Comparison of ENCODE assay signal across 1 cellular context in the genomic region with DNA sequence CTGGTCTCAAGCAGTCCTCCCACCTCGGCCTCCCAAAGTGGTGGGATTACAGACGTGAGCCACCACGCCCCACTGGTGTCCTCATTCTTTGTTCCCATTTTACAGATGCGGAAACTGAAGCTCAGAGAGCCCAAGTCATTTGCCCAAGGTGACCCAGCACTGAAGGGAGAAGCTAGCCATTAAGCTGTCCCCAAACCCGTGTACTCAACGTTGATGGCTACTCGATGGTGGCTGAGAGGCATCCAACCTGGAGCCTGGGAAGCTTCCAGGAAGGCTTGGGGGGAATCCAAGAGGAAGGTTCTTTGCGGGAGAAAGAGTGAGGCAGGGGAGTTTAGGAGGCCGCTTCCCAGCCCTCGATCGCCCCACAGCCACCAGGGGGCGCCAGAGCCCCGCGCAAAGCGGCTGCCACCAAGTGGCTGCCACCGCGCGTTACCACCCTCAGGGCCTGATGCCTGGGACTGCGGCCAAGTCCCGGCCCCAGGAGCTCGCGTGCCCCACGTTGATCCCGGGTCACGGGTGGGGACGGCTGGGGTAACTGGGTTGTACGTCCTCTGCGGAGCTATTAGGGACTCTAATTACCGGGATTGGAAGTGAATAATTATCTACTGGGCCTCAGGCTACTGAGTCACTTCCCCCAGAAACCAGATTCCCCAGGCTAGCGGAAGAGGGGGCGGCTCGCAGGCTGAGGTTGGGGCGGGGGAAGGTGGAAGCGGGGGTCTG.
TF ChIP-seq lines count a peak whose summit lies in the region.

No MANE protein-coding gene starts in this region.

TF ChIP-seq in HEK293, 187 proteins besides CTCF, POLR2A, EP300 and RAD21 (continued from another document and continues in another):
- TF ChIP-seq, protein P1, sequence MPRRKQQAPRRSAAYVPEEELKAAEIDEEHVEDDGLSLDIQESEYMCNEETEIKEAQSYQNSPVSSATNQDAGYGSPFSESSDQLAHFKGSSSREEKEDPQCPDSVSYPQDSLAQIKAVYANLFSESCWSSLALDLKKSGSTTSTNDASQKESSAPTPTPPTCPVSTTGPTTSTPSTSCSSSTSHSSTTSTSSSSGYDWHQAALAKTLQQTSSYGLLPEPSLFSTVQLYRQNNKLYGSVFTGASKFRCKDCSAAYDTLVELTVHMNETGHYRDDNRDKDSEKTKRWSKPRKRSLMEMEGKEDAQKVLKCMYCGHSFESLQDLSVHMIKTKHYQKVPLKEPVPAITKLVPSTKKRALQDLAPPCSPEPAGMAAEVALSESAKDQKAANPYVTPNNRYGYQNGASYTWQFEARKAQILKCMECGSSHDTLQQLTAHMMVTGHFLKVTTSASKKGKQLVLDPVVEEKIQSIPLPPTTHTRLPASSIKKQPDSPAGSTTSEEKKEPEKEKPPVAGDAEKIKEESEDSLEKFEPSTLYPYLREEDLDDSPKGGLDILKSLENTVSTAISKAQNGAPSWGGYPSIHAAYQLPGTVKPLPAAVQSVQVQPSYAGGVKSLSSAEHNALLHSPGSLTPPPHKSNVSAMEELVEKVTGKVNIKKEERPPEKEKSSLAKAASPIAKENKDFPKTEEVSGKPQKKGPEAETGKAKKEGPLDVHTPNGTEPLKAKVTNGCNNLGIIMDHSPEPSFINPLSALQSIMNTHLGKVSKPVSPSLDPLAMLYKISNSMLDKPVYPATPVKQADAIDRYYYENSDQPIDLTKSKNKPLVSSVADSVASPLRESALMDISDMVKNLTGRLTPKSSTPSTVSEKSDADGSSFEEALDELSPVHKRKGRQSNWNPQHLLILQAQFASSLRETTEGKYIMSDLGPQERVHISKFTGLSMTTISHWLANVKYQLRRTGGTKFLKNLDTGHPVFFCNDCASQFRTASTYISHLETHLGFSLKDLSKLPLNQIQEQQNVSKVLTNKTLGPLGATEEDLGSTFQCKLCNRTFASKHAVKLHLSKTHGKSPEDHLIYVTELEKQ (tag by site-specific recombination; IDR thresholded peaks at IDR 0.05; ENCODE audit: borderline replicate concordance), result no peak
- TF ChIP-seq ZNF19 (tag by site-specific recombination; IDR thresholded peaks at IDR 0.05; ENCODE audit: low read depth) (no peak), SP3 (tag by site-specific recombination; IDR thresholded peaks at IDR 0.05) (no peak), ZNF830 (tag by site-specific recombination; IDR thresholded peaks at IDR 0.05; ENCODE audit: low read depth) (no peak), HOXA7 (CRISPR knock-in tag; IDR thresholded peaks at IDR 0.05; ENCODE audit: borderline replicate concordance) (no peak), GLIS1 (tag by site-specific recombination; IDR thresholded peaks at IDR 0.05) (peak; percentile 88), ZNF302 (tag by site-specific recombination; IDR thresholded peaks at IDR 0.05; ENCODE audit: low read depth) (no peak), MYNN (tag by site-specific recombination; IDR thresholded peaks at IDR 0.05; ENCODE audit: borderline replicate concordance) (no peak), ZNF76 (tag by site-specific recombination; IDR thresholded peaks at IDR 0.05; ENCODE audit: borderline replicate concordance, low read depth) (no peak), ZNF48 (tag by site-specific recombination; IDR thresholded peaks at IDR 0.05) (no peak), REPIN1 (tag by site-specific recombination; IDR thresholded peaks at IDR 0.05; ENCODE audit: low read depth) (no peak), ZNF560 (tag by site-specific recombination; IDR thresholded peaks at IDR 0.05; ENCODE audit: borderline replicate concordance) (no peak), ZFHX2 (tag by site-specific recombination; conservative IDR thresholded peaks at IDR 0.05) (peak; percentile 34; the same call in 1 of the 2 replicates), ZNF169 (tag by site-specific recombination; IDR thresholded peaks at IDR 0.05) (no peak), ZNF707 (tag by site-specific recombination; IDR thresholded peaks at IDR 0.05) (no peak), ZBTB8A (tag by site-specific recombination; IDR thresholded peaks at IDR 0.05) (0 out of 2 replicates have a peak, but pooled peaks have one; percentile 13), ZBTB48 (tag by site-specific recombination; IDR thresholded peaks at IDR 0.05) (0 out of 2 replicates have a peak, but pooled peaks have one; percentile 55), ZNF626 (tag by site-specific recombination; IDR thresholded peaks at IDR 0.05) (no peak), ZNF211 (tag by site-specific recombination; IDR thresholded peaks at IDR 0.05; ENCODE audit: low read depth) (no peak), ZNF146 (tag by site-specific recombination; IDR thresholded peaks at IDR 0.05) (no peak), ZNF585B (tag by site-specific recombination; IDR thresholded peaks at IDR 0.05) (no peak), ZNF394 (tag by site-specific recombination; IDR thresholded peaks at IDR 0.05; ENCODE audit: borderline replicate concordance) (peak; percentile 52; the same call in 1 of the 2 replicates), ZNF121 (tag by site-specific recombination; IDR thresholded peaks at IDR 0.05) (no peak), ZNF596 (tag by site-specific recombination; IDR thresholded peaks at IDR 0.05) (no peak), ZNF664 (tag by site-specific recombination; IDR thresholded peaks at IDR 0.05) (no peak), KLF10 (tag by site-specific recombination; IDR thresholded peaks at IDR 0.05) (peak; percentile 40; the same call in 1 of the 2 replicates)
- TF ChIP-seq, protein P2, sequence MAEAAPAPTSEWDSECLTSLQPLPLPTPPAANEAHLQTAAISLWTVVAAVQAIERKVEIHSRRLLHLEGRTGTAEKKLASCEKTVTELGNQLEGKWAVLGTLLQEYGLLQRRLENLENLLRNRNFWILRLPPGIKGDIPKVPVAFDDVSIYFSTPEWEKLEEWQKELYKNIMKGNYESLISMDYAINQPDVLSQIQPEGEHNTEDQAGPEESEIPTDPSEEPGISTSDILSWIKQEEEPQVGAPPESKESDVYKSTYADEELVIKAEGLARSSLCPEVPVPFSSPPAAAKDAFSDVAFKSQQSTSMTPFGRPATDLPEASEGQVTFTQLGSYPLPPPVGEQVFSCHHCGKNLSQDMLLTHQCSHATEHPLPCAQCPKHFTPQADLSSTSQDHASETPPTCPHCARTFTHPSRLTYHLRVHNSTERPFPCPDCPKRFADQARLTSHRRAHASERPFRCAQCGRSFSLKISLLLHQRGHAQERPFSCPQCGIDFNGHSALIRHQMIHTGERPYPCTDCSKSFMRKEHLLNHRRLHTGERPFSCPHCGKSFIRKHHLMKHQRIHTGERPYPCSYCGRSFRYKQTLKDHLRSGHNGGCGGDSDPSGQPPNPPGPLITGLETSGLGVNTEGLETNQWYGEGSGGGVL (tag by site-specific recombination; IDR thresholded peaks at IDR 0.05), result peak; percentile 45
- TF ChIP-seq, protein P3, sequence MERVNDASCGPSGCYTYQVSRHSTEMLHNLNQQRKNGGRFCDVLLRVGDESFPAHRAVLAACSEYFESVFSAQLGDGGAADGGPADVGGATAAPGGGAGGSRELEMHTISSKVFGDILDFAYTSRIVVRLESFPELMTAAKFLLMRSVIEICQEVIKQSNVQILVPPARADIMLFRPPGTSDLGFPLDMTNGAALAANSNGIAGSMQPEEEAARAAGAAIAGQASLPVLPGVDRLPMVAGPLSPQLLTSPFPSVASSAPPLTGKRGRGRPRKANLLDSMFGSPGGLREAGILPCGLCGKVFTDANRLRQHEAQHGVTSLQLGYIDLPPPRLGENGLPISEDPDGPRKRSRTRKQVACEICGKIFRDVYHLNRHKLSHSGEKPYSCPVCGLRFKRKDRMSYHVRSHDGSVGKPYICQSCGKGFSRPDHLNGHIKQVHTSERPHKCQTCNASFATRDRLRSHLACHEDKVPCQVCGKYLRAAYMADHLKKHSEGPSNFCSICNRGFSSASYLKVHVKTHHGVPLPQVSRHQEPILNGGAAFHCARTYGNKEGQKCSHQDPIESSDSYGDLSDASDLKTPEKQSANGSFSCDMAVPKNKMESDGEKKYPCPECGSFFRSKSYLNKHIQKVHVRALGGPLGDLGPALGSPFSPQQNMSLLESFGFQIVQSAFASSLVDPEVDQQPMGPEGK (tag by site-specific recombination; IDR thresholded peaks at IDR 0.05), result peak; percentile 78
- TF ChIP-seq, protein P4, sequence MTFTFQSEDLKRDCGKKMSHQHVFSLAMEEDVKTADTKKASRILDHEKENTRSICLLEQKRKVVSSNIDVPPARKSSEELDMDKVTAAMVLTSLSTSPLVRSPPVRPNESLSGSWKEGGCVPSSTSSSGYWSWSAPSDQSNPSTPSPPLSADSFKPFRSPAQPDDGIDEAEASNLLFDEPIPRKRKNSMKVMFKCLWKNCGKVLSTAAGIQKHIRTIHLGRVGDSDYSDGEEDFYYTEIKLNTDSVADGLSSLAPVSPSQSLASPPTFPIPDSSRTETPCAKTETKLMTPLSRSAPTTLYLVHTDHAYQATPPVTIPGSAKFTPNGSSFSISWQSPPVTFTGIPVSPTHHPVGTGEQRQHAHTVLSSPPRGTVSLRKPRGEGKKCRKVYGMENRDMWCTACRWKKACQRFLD (tag by site-specific recombination; IDR thresholded peaks at IDR 0.05), result no peak
- TF ChIP-seq, protein P5, sequence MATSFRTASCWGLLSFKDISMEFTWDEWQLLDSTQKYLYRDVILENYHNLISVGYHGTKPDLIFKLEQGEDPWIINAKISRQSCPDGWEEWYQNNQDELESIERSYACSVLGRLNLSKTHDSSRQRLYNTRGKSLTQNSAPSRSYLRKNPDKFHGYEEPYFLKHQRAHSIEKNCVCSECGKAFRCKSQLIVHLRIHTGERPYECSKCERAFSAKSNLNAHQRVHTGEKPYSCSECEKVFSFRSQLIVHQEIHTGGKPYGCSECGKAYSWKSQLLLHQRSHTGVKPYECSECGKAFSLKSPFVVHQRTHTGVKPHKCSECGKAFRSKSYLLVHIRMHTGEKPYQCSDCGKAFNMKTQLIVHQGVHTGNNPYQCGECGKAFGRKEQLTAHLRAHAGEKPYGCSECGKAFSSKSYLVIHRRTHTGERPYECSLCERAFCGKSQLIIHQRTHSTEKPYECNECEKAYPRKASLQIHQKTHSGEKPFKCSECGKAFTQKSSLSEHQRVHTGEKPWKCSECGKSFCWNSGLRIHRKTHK (tag by site-specific recombination; IDR thresholded peaks at IDR 0.05), result no peak
- TF ChIP-seq, protein P6, sequence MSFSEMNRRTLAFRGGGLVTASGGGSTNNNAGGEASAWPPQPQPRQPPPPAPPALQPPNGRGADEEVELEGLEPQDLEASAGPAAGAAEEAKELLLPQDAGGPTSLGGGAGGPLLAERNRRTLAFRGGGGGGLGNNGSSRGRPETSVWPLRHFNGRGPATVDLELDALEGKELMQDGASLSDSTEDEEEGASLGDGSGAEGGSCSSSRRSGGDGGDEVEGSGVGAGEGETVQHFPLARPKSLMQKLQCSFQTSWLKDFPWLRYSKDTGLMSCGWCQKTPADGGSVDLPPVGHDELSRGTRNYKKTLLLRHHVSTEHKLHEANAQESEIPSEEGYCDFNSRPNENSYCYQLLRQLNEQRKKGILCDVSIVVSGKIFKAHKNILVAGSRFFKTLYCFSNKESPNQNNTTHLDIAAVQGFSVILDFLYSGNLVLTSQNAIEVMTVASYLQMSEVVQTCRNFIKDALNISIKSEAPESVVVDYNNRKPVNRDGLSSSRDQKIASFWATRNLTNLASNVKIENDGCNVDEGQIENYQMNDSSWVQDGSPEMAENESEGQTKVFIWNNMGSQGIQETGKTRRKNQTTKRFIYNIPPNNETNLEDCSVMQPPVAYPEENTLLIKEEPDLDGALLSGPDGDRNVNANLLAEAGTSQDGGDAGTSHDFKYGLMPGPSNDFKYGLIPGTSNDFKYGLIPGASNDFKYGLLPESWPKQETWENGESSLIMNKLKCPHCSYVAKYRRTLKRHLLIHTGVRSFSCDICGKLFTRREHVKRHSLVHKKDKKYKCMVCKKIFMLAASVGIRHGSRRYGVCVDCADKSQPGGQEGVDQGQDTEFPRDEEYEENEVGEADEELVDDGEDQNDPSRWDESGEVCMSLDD (tag by site-specific recombination; IDR thresholded peaks at IDR 0.05), result peak; percentile 51; the same call in 1 of the 2 replicates
- TF ChIP-seq, protein P7, sequence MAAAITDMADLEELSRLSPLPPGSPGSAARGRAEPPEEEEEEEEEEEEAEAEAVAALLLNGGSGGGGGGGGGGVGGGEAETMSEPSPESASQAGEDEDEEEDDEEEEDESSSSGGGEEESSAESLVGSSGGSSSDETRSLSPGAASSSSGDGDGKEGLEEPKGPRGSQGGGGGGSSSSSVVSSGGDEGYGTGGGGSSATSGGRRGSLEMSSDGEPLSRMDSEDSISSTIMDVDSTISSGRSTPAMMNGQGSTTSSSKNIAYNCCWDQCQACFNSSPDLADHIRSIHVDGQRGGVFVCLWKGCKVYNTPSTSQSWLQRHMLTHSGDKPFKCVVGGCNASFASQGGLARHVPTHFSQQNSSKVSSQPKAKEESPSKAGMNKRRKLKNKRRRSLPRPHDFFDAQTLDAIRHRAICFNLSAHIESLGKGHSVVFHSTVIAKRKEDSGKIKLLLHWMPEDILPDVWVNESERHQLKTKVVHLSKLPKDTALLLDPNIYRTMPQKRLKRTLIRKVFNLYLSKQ (tag by site-specific recombination; IDR thresholded peaks at IDR 0.05; ENCODE audit: borderline replicate concordance), result no peak
- TF ChIP-seq, protein P8, sequence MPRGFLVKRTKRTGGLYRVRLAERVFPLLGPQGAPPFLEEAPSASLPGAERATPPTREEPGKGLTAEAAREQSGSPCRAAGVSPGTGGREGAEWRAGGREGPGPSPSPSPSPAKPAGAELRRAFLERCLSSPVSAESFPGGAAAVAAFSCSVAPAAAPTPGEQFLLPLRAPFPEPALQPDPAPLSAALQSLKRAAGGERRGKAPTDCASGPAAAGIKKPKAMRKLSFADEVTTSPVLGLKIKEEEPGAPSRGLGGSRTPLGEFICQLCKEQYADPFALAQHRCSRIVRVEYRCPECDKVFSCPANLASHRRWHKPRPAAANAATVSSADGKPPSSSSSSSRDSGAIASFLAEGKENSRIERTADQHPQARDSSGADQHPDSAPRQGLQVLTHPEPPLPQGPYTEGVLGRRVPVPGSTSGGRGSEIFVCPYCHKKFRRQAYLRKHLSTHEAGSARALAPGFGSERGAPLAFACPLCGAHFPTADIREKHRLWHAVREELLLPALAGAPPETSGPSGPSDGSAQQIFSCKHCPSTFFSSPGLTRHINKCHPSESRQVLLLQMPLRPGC (tag by site-specific recombination; IDR thresholded peaks at IDR 0.05), result 0 out of 2 replicates have a peak, but pooled peaks have one; percentile 52
- TF ChIP-seq, protein P9, sequence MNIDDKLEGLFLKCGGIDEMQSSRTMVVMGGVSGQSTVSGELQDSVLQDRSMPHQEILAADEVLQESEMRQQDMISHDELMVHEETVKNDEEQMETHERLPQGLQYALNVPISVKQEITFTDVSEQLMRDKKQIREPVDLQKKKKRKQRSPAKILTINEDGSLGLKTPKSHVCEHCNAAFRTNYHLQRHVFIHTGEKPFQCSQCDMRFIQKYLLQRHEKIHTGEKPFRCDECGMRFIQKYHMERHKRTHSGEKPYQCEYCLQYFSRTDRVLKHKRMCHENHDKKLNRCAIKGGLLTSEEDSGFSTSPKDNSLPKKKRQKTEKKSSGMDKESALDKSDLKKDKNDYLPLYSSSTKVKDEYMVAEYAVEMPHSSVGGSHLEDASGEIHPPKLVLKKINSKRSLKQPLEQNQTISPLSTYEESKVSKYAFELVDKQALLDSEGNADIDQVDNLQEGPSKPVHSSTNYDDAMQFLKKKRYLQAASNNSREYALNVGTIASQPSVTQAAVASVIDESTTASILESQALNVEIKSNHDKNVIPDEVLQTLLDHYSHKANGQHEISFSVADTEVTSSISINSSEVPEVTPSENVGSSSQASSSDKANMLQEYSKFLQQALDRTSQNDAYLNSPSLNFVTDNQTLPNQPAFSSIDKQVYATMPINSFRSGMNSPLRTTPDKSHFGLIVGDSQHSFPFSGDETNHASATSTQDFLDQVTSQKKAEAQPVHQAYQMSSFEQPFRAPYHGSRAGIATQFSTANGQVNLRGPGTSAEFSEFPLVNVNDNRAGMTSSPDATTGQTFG (tag by site-specific recombination; IDR thresholded peaks at IDR 0.05; ENCODE audit: borderline replicate concordance), result no peak
